Comparison of ENCODE assay signal across 25 cellular contexts in the genomic region with DNA sequence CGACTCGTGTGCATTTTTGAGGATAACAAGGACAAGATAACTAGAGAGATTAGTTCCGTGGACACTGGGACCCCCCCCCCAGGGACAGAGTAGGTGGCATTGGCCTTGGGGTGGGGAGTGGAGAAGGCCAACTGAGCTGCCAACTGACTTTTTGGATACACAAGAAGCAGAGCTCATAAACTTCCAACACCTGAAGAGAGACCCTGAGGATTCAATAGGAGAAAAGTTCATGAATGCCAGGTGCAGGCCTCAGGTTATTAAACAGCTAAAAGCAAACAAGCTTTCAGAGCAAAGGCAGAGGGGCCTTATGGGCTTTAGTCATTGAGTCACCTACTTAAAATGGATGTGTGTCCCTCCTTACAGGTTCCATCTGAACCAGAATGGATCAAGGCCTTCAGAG.
"Had no signal": no experiment of that assay in that cellular context is flagged by ENCODE, and none has a peak within 500 bp of the region (broad histone marks: within the 10 kb centered on the region; RNA-seq: fewer than 3 reads in every experiment).

No MANE protein-coding gene starts in this region.

- DNase-seq: activated CD4-positive, alpha-beta memory T cell treated with anti-CD3 and anti-CD28 coated beads for 36 hours; activated CD4-positive, alpha-beta T cell treated with anti-CD3 and anti-CD28 coated beads for 48 hours; activated naive CD4-positive, alpha-beta T cell treated with Interleukin-2 at 50 U/mL for 16 hours; activated naive CD8-positive, alpha-beta T cell treated with anti-CD3 and anti-CD28 coated beads, Interleukin-2, amount 10 ng/mL, durations not matched to agents 7 days and 5 days; activated T-cell treated with anti-CD3 and anti-CD28 coated beads, Interleukin-2, amount 50 U/mL, for 48 hours; amniotic stem cell; colonic mucosa; dorsolateral prefrontal cortex; effector memory CD8-positive, alpha-beta T cell; glutamatergic neuron; hippocampal formation; kidney glomerular epithelial cell; left ventricle myocardium inferior; midbrain; nucleus accumbens; right lobe of liver; stimulated activated CD4-positive, alpha-beta T cell treated with anti-CD3 and anti-CD28 coated beads, Interleukin-1b, Interleukin-23, amount 100 ng/mL, for 48 hours; tibial artery; uterus had no signal

- H3K27ac ChIP-seq: breast epithelium, colonic mucosa, dorsolateral prefrontal cortex, esophagus muscularis mucosa, left ventricle myocardium inferior, right lobe of liver, tibial artery had no signal

- ATAC-seq: effector memory CD8-positive, alpha-beta T cell; right lobe of liver had no signal

- H3K27ac Mint-ChIP-seq: activated CD4-positive, alpha-beta memory T cell treated with anti-CD3 and anti-CD28 coated beads for 36 hours; activated naive CD8-positive, alpha-beta T cell treated with anti-CD3 and anti-CD28 coated beads, Interleukin-2, amount 10 ng/mL, durations not matched to agents 7 days and 5 days; effector memory CD8-positive, alpha-beta T cell; stimulated activated naive CD8-positive, alpha-beta T cell treated with anti-CD3 and anti-CD28 coated beads, Interleukin-15, Interleukin-2, amounts not matched to agents 100 ng/mL and 50 ng/mL, for 24 hours had no signal

- H3K4me3 Mint-ChIP-seq: activated CD4-positive, alpha-beta memory T cell treated with anti-CD3 and anti-CD28 coated beads for 36 hours; activated naive CD8-positive, alpha-beta T cell treated with anti-CD3 and anti-CD28 coated beads, Interleukin-2, amount 10 ng/mL, durations not matched to agents 7 days and 5 days; central memory CD8-positive, alpha-beta T cell; effector memory CD8-positive, alpha-beta T cell; nephron; stimulated activated naive CD8-positive, alpha-beta T cell treated with anti-CD3 and anti-CD28 coated beads, Interleukin-15, Interleukin-2, amounts not matched to agents 100 ng/mL and 50 ng/mL, for 24 hours had no signal

- H3K27me3 ChIP-seq: breast epithelium, colonic mucosa, esophagus muscularis mucosa, right lobe of liver, tibial artery, uterus had no signal

- H3K36me3 Mint-ChIP-seq: activated CD4-positive, alpha-beta memory T cell treated with anti-CD3 and anti-CD28 coated beads for 36 hours; activated naive CD8-positive, alpha-beta T cell treated with anti-CD3 and anti-CD28 coated beads, Interleukin-2, amount 10 ng/mL, durations not matched to agents 7 days and 5 days had no signal

- H3K4me1 Mint-ChIP-seq: activated naive CD8-positive, alpha-beta T cell treated with anti-CD3 and anti-CD28 coated beads, Interleukin-2, amount 10 ng/mL, durations not matched to agents 7 days and 5 days; central memory CD8-positive, alpha-beta T cell had no signal

- H3K36me3 ChIP-seq: breast epithelium, colonic mucosa, esophagus muscularis mucosa, left ventricle myocardium inferior, right lobe of liver, tibial artery, uterus had no signal

- H3K4me3 ChIP-seq: breast epithelium, colonic mucosa, dorsolateral prefrontal cortex, esophagus muscularis mucosa, left ventricle myocardium inferior, right lobe of liver, skin epidermis, tibial artery, uterus had no signal

- H3K9me3 Mint-ChIP-seq: activated CD4-positive, alpha-beta memory T cell treated with anti-CD3 and anti-CD28 coated beads for 36 hours; activated naive CD8-positive, alpha-beta T cell treated with anti-CD3 and anti-CD28 coated beads, Interleukin-2, amount 10 ng/mL, durations not matched to agents 7 days and 5 days; central memory CD8-positive, alpha-beta T cell; effector memory CD8-positive, alpha-beta T cell; nephron; stimulated activated naive CD8-positive, alpha-beta T cell treated with anti-CD3 and anti-CD28 coated beads, Interleukin-15, Interleukin-2, amounts not matched to agents 100 ng/mL and 50 ng/mL, for 24 hours had no signal

- H3K4me1 ChIP-seq: breast epithelium, colonic mucosa, esophagus muscularis mucosa, left ventricle myocardium inferior, right lobe of liver, uterus had no signal

- H3K9me3 ChIP-seq: breast epithelium, colonic mucosa, esophagus muscularis mucosa, left ventricle myocardium inferior, right lobe of liver, tibial artery, uterus had no signal
